8 cellular contexts compared by ENCODE assay signal in genomic region chr19:801030-801860, GRCh38. TPM values are rescaled to one million over a fixed set of nuclear protein-coding genes. Genes with fewer than 3 reads are reported as not detected.
DNase-seq lines count a peak whose midpoint lies in the region; ATAC-seq, FAIRE-seq and TF ChIP-seq lines count a peak whose summit lies in the region.

No MANE protein-coding gene starts in this region.

- peaks cover 16% of the 10 kb centered on the region for H3K9me1 ChIP-seq in K562 (ENCODE audit: control insufficient read depth, insufficient read depth, low read length)

- peaks cover 22 to 79% of the 10 kb centered on the region in 2 experiments for H3K4me1 ChIP-seq in K562 (replicated peaks in 1 of 2; ENCODE audit: control insufficient read depth in 2 of 2, insufficient read depth in 2 of 2, low read length in 2 of 2)
- peaks cover 45 to 53% of the 10 kb centered on the region in 2 donors for H3K4me1 ChIP-seq in thyroid gland

- FAIRE-seq in K562 (lab: Jason Lieb, UNC), result no peak

- H3K79me2 ChIP-seq in K562 (ENCODE audit: control insufficient read depth, insufficient read depth, low read length), result peaks cover 93% of the 10 kb centered on the region

- H3K27ac Mint-ChIP-seq in activated naive CD4-positive, alpha-beta T cell treated with anti-CD3 and anti-CD28 coated beads, Interleukin-2, amount 50 U/mL, for 24 hours, result peak overlapping the region; percentile 55

- peak; percentile 46; the same call in 1 of the 2 replicates for TF ChIP-seq POLR2A in K562 (conservative IDR thresholded peaks at IDR 0.05)
- peak in 1 of 2 donors; percentile 29 for TF ChIP-seq POLR2A in thyroid gland (IDR thresholded peaks at IDR 0.05)

- intact Hi-C loops in K562 (cut with micrococcal nuclease) (no loop called here), thyroid gland (cut with DNase I) (no loop called here)

- in situ Hi-C loops in K562 (cut with MboI), result no loop called here
- in situ Hi-C loops in GM13977 (cut with MboI; ENCODE audit: low pct_unique_long_range_greater_than_20kb, low sequenced_read_pairs, unreplicated experiment), result no loop called here

- H4K20me1 ChIP-seq in K562 (replicated peaks; ENCODE audit: control insufficient read depth, insufficient read depth, low read length), result peaks cover 66% of the 10 kb centered on the region

- peaks cover 82% of the 10 kb centered on the region for H3K36me3 ChIP-seq in K562 (ENCODE audit: control insufficient read depth, insufficient read depth, low read length)
- peaks cover 27% of the 10 kb centered on the region in 2 donors for H3K36me3 ChIP-seq in thyroid gland

- peak overlapping the region; percentile 85; the same call in 1 of the 2 replicates for H3K4me2 ChIP-seq in K562 (ENCODE audit: insufficient read depth, low read length)

- CTCF ChIA-PET in K562 (lab: Yijun Ruan, JAX; ENCODE audit: low intra/inter-chr PET ratio), result no interaction called here

- peaks cover 13% of the 10 kb centered on the region for H3K36me3 Mint-ChIP-seq in activated naive CD4-positive, alpha-beta T cell treated with anti-CD3 and anti-CD28 coated beads, Interleukin-2, amount 50 U/mL, for 24 hours

- H3K27me3 ChIP-seq in K562 (ENCODE audit: control insufficient read depth in 2 of 2, insufficient read depth in 2 of 2, low read length in 2 of 2), result no peaks in the 10 kb centered on the region
- no peaks in the 10 kb centered on the region for H3K27me3 ChIP-seq in thyroid gland

- H3K4me3 ChIP-seq in K562, result peak overlapping the region; percentile 99; the same call in 1 of the 2 replicates
- H3K4me3 ChIP-seq in thyroid gland (replicated peaks in 1 of 3), result peak overlapping the region in 1 of 3 donors; percentile 11

- BruUV-seq in K562 (replicated peaks; lab: Mats Ljungman, UMichigan), result no TSS peak

- H3K9me3 ChIP-seq in K562 (replicated peaks; ENCODE audit: control insufficient read depth, insufficient read depth, low read depth, low read length) (no peaks in the 10 kb centered on the region; the same call in 1 of the 2 replicates), thyroid gland (no peaks in the 10 kb centered on the region)

- H3K27ac ChIP-seq in K562 (ENCODE audit: extremely low read depth, low read depth, low read length) (peak overlapping the region; percentile 98; the same call in 2 of the 3 replicates), thyroid gland (peak overlapping the region; percentile 93 to 96 (median 94))

- peaks cover 39% of the 10 kb centered on the region for H3K4me1 Mint-ChIP-seq in activated naive CD4-positive, alpha-beta T cell treated with anti-CD3 and anti-CD28 coated beads, Interleukin-2, amount 50 U/mL, for 24 hours

- DNase-seq in activated naive CD4-positive, alpha-beta T cell treated with anti-CD3 and anti-CD28 coated beads, Interleukin-2, amount 50 U/mL, for 16 hours, result no peak
- DNase-seq in K562 (ENCODE audit: extremely low read depth in 1 of 4, low spot score in 3 of 4), result peak in 2 of 4 experiments; percentile 17
- DNase-seq in left lobe of liver (ENCODE audit: low spot score), result peak; percentile 74
- peak; percentile 96 to 97 for DNase-seq in thyroid gland
- DNase-seq in GM13977 (ENCODE audit: low spot score), result no peak

- POLR2A ChIA-PET in K562 (lab: Yijun Ruan, JAX), result interaction anchor here (0.5 to 2.1 kb wide), 7 partner anchors 9 to 31 kb away, joined by 3 to 9 read pairs (median 4); partner anchors contain the start of gene AZU1

- no peaks in the 10 kb centered on the region for H3K9me3 Mint-ChIP-seq in activated naive CD4-positive, alpha-beta T cell treated with anti-CD3 and anti-CD28 coated beads, Interleukin-2, amount 50 U/mL, for 24 hours

- H3K9ac ChIP-seq in K562 (ENCODE audit: insufficient read depth in 1 of 2, low read depth in 2 of 2, low read length in 2 of 2), result peak overlapping the region; percentile 94 to 98; a peak in 3 of 4 replicates

- ATAC-seq in K562 (no peak), left lobe of liver (no peak), GM21367 (IDR thresholded peaks at IDR 0.05; ENCODE audit: unreplicated experiment) (no peak), HG02852 (IDR thresholded peaks at IDR 0.05; ENCODE audit: unreplicated experiment) (no peak)

- H3K27me3 Mint-ChIP-seq in activated naive CD4-positive, alpha-beta T cell treated with anti-CD3 and anti-CD28 coated beads, Interleukin-2, amount 50 U/mL, for 24 hours, result no peaks in the 10 kb centered on the region

- H2AFZ ChIP-seq in K562 (ENCODE audit: low read depth, low read length), result no peak overlapping the region

- 86% methylated on average over 19 of the region's 29 CpGs for WGBS in K562 (ENCODE audit: insufficient coverage, low coverage, missing lambda C conversion rate)
- 19 to 32% methylated on average over 18 to 22 of the region's 29 CpGs for WGBS in thyroid gland, 2 donors

- TF ChIP-seq CTCF in K562 (IDR thresholded peaks at IDR 0.05 in 2 of 3, conservative IDR thresholded peaks at IDR 0.05 in 1 of 3; ENCODE audit: insufficient read depth in 2 of 3, low read depth in 1 of 3, low read length in 3 of 3), result no peak
- no peak for TF ChIP-seq CTCF in thyroid gland (IDR thresholded peaks at IDR 0.05)
- no peak for TF ChIP-seq CTCF in GM13977 (IDR thresholded peaks at IDR 0.05; ENCODE audit: extremely low read depth, insufficient read depth, missing control alignments)

- no peak for TF ChIP-seq RAD21 in K562 (CRISPR knock-in tag; conservative IDR thresholded peaks at IDR 0.05 in 1 of 2, IDR thresholded peaks at IDR 0.05 in 1 of 2)

- TF ChIP-seq EP300 in K562 (IDR thresholded peaks at IDR 0.05; ENCODE audit: low read length), result no peak

- H3K4me3 Mint-ChIP-seq in activated naive CD4-positive, alpha-beta T cell treated with anti-CD3 and anti-CD28 coated beads, Interleukin-2, amount 50 U/mL, for 24 hours, result peak overlapping the region; percentile 83

RNA-seq across cellular contexts. Expression of gene PTBP1, which starts 4.0 kb away (rescaled TPM):
- total RNA-seq in K562 (2011; cell fraction: chromatin; rRNA removed; ENCODE audit: low replicate concordance), result 327 and 692 TPM in 2 replicates
- 382 and 389 TPM in 2 replicates for total RNA-seq in K562 (2011; cell fraction: nucleolus; rRNA removed)
- 336 and 353 TPM in 2 replicates for total RNA-seq in K562 (2011; cell fraction: nucleoplasm; rRNA removed)
- 237 and 443 TPM in 2 replicates for total RNA-seq in K562 (2014; rRNA removed)
- 234 TPM in 2 replicates for total RNA-seq in K562 (2014; rRNA removed; fragmentation: Illumina TruSeq; extraction: Trizol)
- 183 and 187 TPM in 2 replicates for total RNA-seq in K562 (2015; rRNA removed; fragmentation: Illumina TruSeq; extraction: Trizol)
- 751 and 759 TPM in 2 replicates for total RNA-seq in K562 (2021)
- polyA plus RNA-seq in K562 (2011; rRNA removed), result 131 and 357 TPM in 2 replicates
- polyA plus RNA-seq in K562 (2011; cell fraction: cytosol; rRNA removed), result 138 and 245 TPM in 2 replicates
- polyA plus RNA-seq in K562 (2011; cell fraction: nucleus; rRNA removed), result 683 and 1,149 TPM in 2 replicates
- 757 and 849 TPM in 2 replicates for polyA plus RNA-seq in K562 (2012)
- 413 and 465 TPM in 2 replicates for polyA plus RNA-seq in K562 (2014; fragmentation: Illumina TruSeq; extraction: Trizol)
- polyA plus RNA-seq in K562 (2014; fragmentation: Nextera tagmentation; extraction: Ambion mirVana), result 10 to 100 TPM; 14.0 to 18.1 TPM
- polyA plus RNA-seq in K562 (2014; rRNA removed), result 291 and 296 TPM in 2 replicates
- 127 and 175 TPM in 2 replicates for polyA minus RNA-seq in K562 (2011; rRNA and poly(A)+ RNA removed)
- polyA minus RNA-seq in K562 (2011; cell fraction: cytosol; rRNA and poly(A)+ RNA removed), result 353 and 383 TPM in 2 replicates
- polyA minus RNA-seq in K562 (2011; cell fraction: nucleus; rRNA and poly(A)+ RNA removed), result 242 and 246 TPM in 2 replicates
- total RNA-seq in left lobe of liver, result 115 TPM
- 100 to 1,000 TPM; 161 to 277 (median 199) TPM for total RNA-seq in thyroid gland

RNA-seq across cellular contexts. Expression of gene PLPPR3, which starts 20.5 kb away (rescaled TPM):
- 6.7 and 37.1 TPM in 2 replicates for total RNA-seq in K562 (2011; cell fraction: chromatin; rRNA removed; ENCODE audit: low replicate concordance)
- 62.2 and 83.4 TPM in 2 replicates for total RNA-seq in K562 (2011; cell fraction: nucleolus; rRNA removed)
- total RNA-seq in K562 (2011; cell fraction: nucleoplasm; rRNA removed), result 28.0 and 30.4 TPM in 2 replicates
- total RNA-seq in K562 (2014; rRNA removed), result 28.6 and 30.5 TPM in 2 replicates
- 1.8 and 2.3 TPM in 2 replicates for total RNA-seq in K562 (2014; rRNA removed; fragmentation: Illumina TruSeq; extraction: Trizol)
- 8.6 and 10.1 TPM in 2 replicates for total RNA-seq in K562 (2015; rRNA removed; fragmentation: Illumina TruSeq; extraction: Trizol)
- 40.4 and 48.2 TPM in 2 replicates for total RNA-seq in K562 (2021)
- 12.8 and 19.0 TPM in 2 replicates for polyA plus RNA-seq in K562 (2011; rRNA removed)
- polyA plus RNA-seq in K562 (2011; cell fraction: cytosol; rRNA removed), result 25.3 and 82.8 TPM in 2 replicates
- polyA plus RNA-seq in K562 (2011; cell fraction: nucleus; rRNA removed), result 24.4 and 43.1 TPM in 2 replicates
- 23.2 and 35.5 TPM in 2 replicates for polyA plus RNA-seq in K562 (2012)
- polyA plus RNA-seq in K562 (2014; fragmentation: Illumina TruSeq; extraction: Trizol), result 2.2 and 7.8 TPM in 2 replicates
- under 1 TPM; 0.01 to 0.08 TPM for polyA plus RNA-seq in K562 (2014; fragmentation: Nextera tagmentation; extraction: Ambion mirVana)
- polyA plus RNA-seq in K562 (2014; rRNA removed), result 19.4 and 21.8 TPM in 2 replicates
- polyA minus RNA-seq in K562 (2011; rRNA and poly(A)+ RNA removed), result 9.9 and 23.4 TPM in 2 replicates
- polyA minus RNA-seq in K562 (2011; cell fraction: cytosol; rRNA and poly(A)+ RNA removed), result 46.2 and 51.7 TPM in 2 replicates
- 7.9 and 8.1 TPM in 2 replicates for polyA minus RNA-seq in K562 (2011; cell fraction: nucleus; rRNA and poly(A)+ RNA removed)
- total RNA-seq in left lobe of liver, result not detected
- not detected for total RNA-seq in thyroid gland

RNA-seq across cellular contexts. Expression of gene AZU1, which starts 26.4 kb away (rescaled TPM):
- total RNA-seq in K562 (2011; cell fraction: chromatin; rRNA removed; ENCODE audit: low replicate concordance), result 3.4 and 6.7 TPM in 2 replicates
- total RNA-seq in K562 (2011; cell fraction: nucleolus; rRNA removed), result 4.3 and 4.6 TPM in 2 replicates
- total RNA-seq in K562 (2011; cell fraction: nucleoplasm; rRNA removed), result 3.1 and 6.0 TPM in 2 replicates
- total RNA-seq in K562 (2014; rRNA removed) (0.33 and 0.73 TPM in 2 replicates), K562 (2014; rRNA removed; fragmentation: Illumina TruSeq; extraction: Trizol) (not detected in 2 replicates), K562 (2015; rRNA removed; fragmentation: Illumina TruSeq; extraction: Trizol) (0.19 and 0.29 TPM in 2 replicates), K562 (2021) (1.4 and 1.7 TPM in 2 replicates), left lobe of liver (0.60 TPM), thyroid gland (not detected)
- polyA plus RNA-seq in K562 (2011; rRNA removed) (0.39 and 0.87 TPM in 2 replicates), K562 (2014; fragmentation: Illumina TruSeq; extraction: Trizol) (0.45 and 0.51 TPM in 2 replicates), K562 (2014; fragmentation: Nextera tagmentation; extraction: Ambion mirVana) (not detected), K562 (2014; rRNA removed) (1.9 and 3.3 TPM in 2 replicates)
- 0.60 and 0.94 TPM in 2 replicates for polyA plus RNA-seq in K562 (2011; cell fraction: cytosol; rRNA removed)
- polyA plus RNA-seq in K562 (2011; cell fraction: nucleus; rRNA removed), result 6.4 and 9.5 TPM in 2 replicates
- 1.5 and 9.7 TPM in 2 replicates for polyA plus RNA-seq in K562 (2012)
- not detected in 2 replicates for polyA minus RNA-seq in K562 (2011; rRNA and poly(A)+ RNA removed)
- polyA minus RNA-seq in K562 (2011; cell fraction: cytosol; rRNA and poly(A)+ RNA removed), result 1.1 TPM in 1 of 2 replicates, not detected in the other
- polyA minus RNA-seq in K562 (2011; cell fraction: nucleus; rRNA and poly(A)+ RNA removed), result 0.78 and 0.81 TPM in 2 replicates

RNA-seq across cellular contexts. Expression of gene PRTN3, which starts 39.6 kb away (rescaled TPM):
- not detected in 2 replicates for total RNA-seq in K562 (2011; cell fraction: chromatin; rRNA removed; ENCODE audit: low replicate concordance)
- 0.50 TPM in 1 of 2 replicates, not detected in the other for total RNA-seq in K562 (2011; cell fraction: nucleolus; rRNA removed)
- total RNA-seq in K562 (2011; cell fraction: nucleoplasm; rRNA removed), result 0.37 TPM in 1 of 2 replicates, not detected in the other
- 0.14 and 0.69 TPM in 2 replicates for total RNA-seq in K562 (2014; rRNA removed)
- 0.19 TPM in 1 of 2 replicates, not detected in the other for total RNA-seq in K562 (2014; rRNA removed; fragmentation: Illumina TruSeq; extraction: Trizol)
- total RNA-seq in K562 (2015; rRNA removed; fragmentation: Illumina TruSeq; extraction: Trizol), result 0.36 and 0.41 TPM in 2 replicates
- 0.60 and 0.86 TPM in 2 replicates for total RNA-seq in K562 (2021)
- polyA plus RNA-seq in K562 (2011; rRNA removed), result 0.60 and 1.4 TPM in 2 replicates
- polyA plus RNA-seq in K562 (2011; cell fraction: cytosol; rRNA removed), result 3.3 and 5.8 TPM in 2 replicates
- 1.3 and 1.6 TPM in 2 replicates for polyA plus RNA-seq in K562 (2011; cell fraction: nucleus; rRNA removed)
- 0.55 and 1.3 TPM in 2 replicates for polyA plus RNA-seq in K562 (2012)
- 0.25 and 0.43 TPM in 2 replicates for polyA plus RNA-seq in K562 (2014; fragmentation: Illumina TruSeq; extraction: Trizol)
- not detected for polyA plus RNA-seq in K562 (2014; fragmentation: Nextera tagmentation; extraction: Ambion mirVana)
- polyA plus RNA-seq in K562 (2014; rRNA removed), result 0.50 TPM in 1 of 2 replicates, not detected in the other
- not detected in 2 replicates for polyA minus RNA-seq in K562 (2011; rRNA and poly(A)+ RNA removed)
- 1.4 TPM in 1 of 2 replicates, not detected in the other for polyA minus RNA-seq in K562 (2011; cell fraction: cytosol; rRNA and poly(A)+ RNA removed)
- polyA minus RNA-seq in K562 (2011; cell fraction: nucleus; rRNA and poly(A)+ RNA removed), result not detected in 2 replicates
- total RNA-seq in left lobe of liver, result 0.23 TPM
- not detected for total RNA-seq in thyroid gland

RNA-seq across cellular contexts. Expression of gene MISP, which starts 50.3 kb away (rescaled TPM):
- total RNA-seq in K562 (2011; cell fraction: chromatin; rRNA removed; ENCODE audit: low replicate concordance), result not detected in 2 replicates
- total RNA-seq in K562 (2011; cell fraction: nucleolus; rRNA removed), result not detected in 2 replicates
- total RNA-seq in K562 (2011; cell fraction: nucleoplasm; rRNA removed), result not detected in 2 replicates
- total RNA-seq in K562 (2014; rRNA removed) (0.05 and 0.24 TPM in 2 replicates), K562 (2014; rRNA removed; fragmentation: Illumina TruSeq; extraction: Trizol) (not detected in 2 replicates), K562 (2015; rRNA removed; fragmentation: Illumina TruSeq; extraction: Trizol) (not detected in 2 replicates), K562 (2021) (0.20 and 0.29 TPM in 2 replicates), left lobe of liver (0.18 TPM), thyroid gland (under 1 TPM in 2 of 4 donors, not detected in 2; 0.63 to 0.68 TPM)
- polyA plus RNA-seq in K562 (2011; rRNA removed) (0.03 and 0.06 TPM in 2 replicates), K562 (2014; fragmentation: Illumina TruSeq; extraction: Trizol) (not detected in 2 replicates), K562 (2014; fragmentation: Nextera tagmentation; extraction: Ambion mirVana) (not detected), K562 (2014; rRNA removed) (0.04 TPM in 1 of 2 replicates, not detected in the other)
- polyA plus RNA-seq in K562 (2011; cell fraction: cytosol; rRNA removed), result 0.10 and 0.13 TPM in 2 replicates
- 0.10 TPM in 1 of 2 replicates, not detected in the other for polyA plus RNA-seq in K562 (2011; cell fraction: nucleus; rRNA removed)
- 0.04 and 0.07 TPM in 2 replicates for polyA plus RNA-seq in K562 (2012)
- polyA minus RNA-seq in K562 (2011; rRNA and poly(A)+ RNA removed), result not detected in 2 replicates
- polyA minus RNA-seq in K562 (2011; cell fraction: cytosol; rRNA and poly(A)+ RNA removed), result 0.55 TPM in 1 of 2 replicates, not detected in the other
- polyA minus RNA-seq in K562 (2011; cell fraction: nucleus; rRNA and poly(A)+ RNA removed), result not detected in 2 replicates

Comparison
In these comparisons a context has a peak if more than half of its experiments do, and no peak if none do; other contexts are left out.
1. DNase-seq: peak in left lobe of liver (single experiment) and thyroid gland (2 of 2); none in activated naive CD4-positive, alpha-beta T cell treated with anti-CD3 and anti-CD28 coated beads, Interleukin-2, amount 50 U/mL, for 16 hours (single experiment) and GM13977 (single experiment).